Comparison of ENCODE assay signal across 13 cellular contexts in the genomic region with DNA sequence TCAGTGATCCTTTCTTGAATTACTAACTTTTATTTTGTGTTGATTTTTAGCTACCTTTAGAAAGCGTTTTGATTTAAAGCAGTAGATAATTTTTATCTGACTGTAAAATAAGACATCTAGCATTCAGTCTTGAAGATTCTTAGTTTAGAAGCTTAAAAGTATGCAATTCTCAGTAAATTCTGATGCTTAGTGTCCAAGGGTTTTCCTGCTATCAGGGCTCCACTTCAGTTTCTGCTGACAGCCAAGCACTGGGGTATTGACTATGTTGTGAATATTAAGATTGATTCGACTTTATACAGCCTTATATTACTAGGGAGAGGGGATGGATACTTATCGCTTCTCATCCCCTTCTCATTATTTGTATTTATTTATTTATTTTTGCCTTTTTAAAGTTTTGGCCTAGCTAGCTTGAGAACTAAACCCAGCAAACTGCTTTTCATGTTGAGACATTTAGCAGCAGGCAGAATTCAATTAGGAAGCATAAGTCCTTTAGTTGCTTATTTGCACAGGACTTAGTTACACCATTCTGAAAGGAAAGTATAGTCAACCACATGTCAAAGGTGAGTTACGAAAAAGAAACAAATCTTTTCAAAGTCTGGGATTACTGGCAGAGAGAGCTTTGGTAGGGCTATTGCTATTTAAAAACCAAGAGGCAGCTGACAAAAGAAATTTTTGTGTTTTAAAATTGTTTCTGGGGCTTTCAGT. TPM values are rescaled to one million over a fixed set of nuclear protein-coding genes. Genes with fewer than 3 reads are reported as not detected.
DNase-seq lines count a peak whose midpoint lies in the region; ATAC-seq, FAIRE-seq and TF ChIP-seq lines count a peak whose summit lies in the region.
"Had no signal": no experiment of that assay in that cellular context is flagged by ENCODE, and none has a peak within 500 bp of the region (broad histone marks: within the 10 kb centered on the region; RNA-seq: fewer than 3 reads in every experiment).

No MANE protein-coding gene starts in this region.

- H3K27ac ChIP-seq in ACC112 (ENCODE audit: low read depth, low read length) (peak overlapping the region; percentile 14; the same call in 1 of the 2 replicates), GM12878 (ENCODE audit: control insufficient read depth, insufficient read depth) (peak overlapping the region; percentile 89), lower lobe of right lung (peak overlapping the region; percentile 53)
- H3K27ac ChIP-seq: neutrophil had no signal

- TF ChIP-seq POLR2A in GM12878 (IDR thresholded peaks at IDR 0.05; ENCODE audit: low read depth, low read length): no peak

- SMC1A ChIA-PET in GM12878 (lab: Charles Lee; ENCODE audit: uncharacterized antibody, unreplicated experiment): interaction anchor here (0.8 to 4.0 kb wide), 24 partner anchors 9 to 198 kb away, joined by 3 to 34 read pairs (median 4); no protein-coding TSS in a partner anchor

- peaks cover 28% of the 10 kb centered on the region for H3K4me1 ChIP-seq in ACC112 (ENCODE audit: control insufficient read depth, insufficient read depth, low read length, unreplicated experiment)
- peaks cover 7% of the 10 kb centered on the region for H3K4me1 ChIP-seq in GM12878 (ENCODE audit: control insufficient read depth, insufficient read depth, low read length)
- H3K4me1 ChIP-seq in lower lobe of right lung: peaks cover 49% of the 10 kb centered on the region

- H3K36me3 ChIP-seq in ACC112 (ENCODE audit: insufficient read depth, low read length) (no peaks in the 10 kb centered on the region), GM12878 (ENCODE audit: control insufficient read depth in 2 of 2, insufficient read depth in 2 of 2, low read length in 1 of 2) (no peaks in the 10 kb centered on the region), lower lobe of right lung (no peaks in the 10 kb centered on the region)
- H3K36me3 ChIP-seq: neutrophil had no signal

- CTCF ChIA-PET in GM12878 (lab: Yijun Ruan, JAX): interaction anchor here (1.1 to 2.4 kb wide), 8 partner anchors 9 to 342 kb away, joined by 3 to 15 read pairs (median 6); no protein-coding TSS in a partner anchor

- intact Hi-C loops in GM12878 (cut with micrococcal nuclease; ENCODE audit: unreplicated experiment) (loop anchor here (5.0 kb wide), 2 partner anchors 98 to 193 kb away; no protein-coding TSS in a partner anchor), lower lobe of right lung (cut with DNase I) (no loop called here)

- H3K79me2 ChIP-seq in ACC112 (ENCODE audit: control insufficient read depth, insufficient read depth, low read length, unreplicated experiment) (peaks cover 50% of the 10 kb centered on the region), GM12878 (ENCODE audit: control insufficient read depth, insufficient read depth, low read length) (peaks cover 77% of the 10 kb centered on the region)

- TF ChIP-seq CTCF in HFF-Myc (IDR thresholded peaks at IDR 0.05; ENCODE audit: low read depth, low read length, missing control alignments) (no peak), GM12878 (IDR thresholded peaks at IDR 0.05 in 2 of 3, conservative IDR thresholded peaks at IDR 0.05 in 1 of 3; ENCODE audit: control insufficient read depth in 2 of 3, extremely low read depth in 1 of 3, insufficient read depth in 1 of 3, low read depth in 3 of 3, low read length in 3 of 3) (no peak), lower lobe of right lung (IDR thresholded peaks at IDR 0.05) (no peak)

- no peaks in the 10 kb centered on the region for H3K27me3 ChIP-seq in ACC112 (ENCODE audit: insufficient read depth, low read length)
- H3K27me3 ChIP-seq in GM12878 (replicated peaks in 1 of 2; ENCODE audit: control insufficient read depth in 2 of 2, insufficient read depth in 2 of 2, low read length in 1 of 2): no peaks in the 10 kb centered on the region
- no peaks in the 10 kb centered on the region for H3K27me3 ChIP-seq in lower lobe of right lung (ENCODE audit: low read depth)

- no peak for TF ChIP-seq RAD21 in GM12878 (IDR thresholded peaks at IDR 0.05; ENCODE audit: insufficient read depth, low read depth, low read length)

- FAIRE-seq in GM12878 (lab: Jason Lieb, UNC): no peak

- no peak overlapping the region for H2AFZ ChIP-seq in ACC112 (ENCODE audit: low read length, unreplicated experiment)
- H2AFZ ChIP-seq in GM12878 (ENCODE audit: control insufficient read depth, low read depth, low read length): no peak overlapping the region

- RAD21 ChIA-PET in GM12878 (lab: Charles Lee; ENCODE audit: unreplicated experiment): interaction anchor here (0.7 to 4.4 kb wide), 21 partner anchors 9 to 509 kb away, joined by 3 to 35 read pairs (median 4); partner anchors contain the start of genes HSPA5 and MAPKAP1

- H3K4me3 ChIP-seq in ACC112 (ENCODE audit: low read depth, low read length) (peak overlapping the region; percentile 90), HFF-Myc (replicated peaks; ENCODE audit: low read depth, low read length) (peak overlapping the region; percentile 81), GM12878 (peak overlapping the region; percentile 98), lower lobe of right lung (peak overlapping the region; percentile 90)

- no peaks in the 10 kb centered on the region for H4K20me1 ChIP-seq in GM12878 (ENCODE audit: control insufficient read depth, insufficient read depth)

- no peak for DNase-seq in HFF-Myc (ENCODE audit: extremely low read depth, low read depth)
- DNase-seq in GM12878 (ENCODE audit: low read depth, low spot score): no peak
- no peak for DNase-seq in lower lobe of right lung
- DNase-seq in kidney glomerular epithelial cell (lab: John Stamatoyannopoulos, UW): no peak
- DNase-seq in iPS-NIHi7 (ENCODE audit: extremely low spot score): no peak
- DNase-seq in NCI-H446 treated with DMSO at 0.1 percent for 48 hours (lab: John Stamatoyannopoulos, UW): no peak
- DNase-seq in SW480 (ENCODE audit: low spot score): no peak
- DNase-seq: activated CD4-positive, alpha-beta T cell treated with anti-CD3 and anti-CD28 coated beads for 1 hour; GDM1; NCI-H1436 treated with DMSO at 0.1 percent for 48 hours had no signal

- POLR2A ChIA-PET in GM12878 (lab: Charles Lee): interaction anchor here (0.7 to 2.4 kb wide), 9 partner anchors 9 to 162 kb away, joined by 3 to 21 read pairs (median 4); partner anchors contain the start of gene MAPKAP1

- ATAC-seq in GM12878: peak; percentile 1; the same call in 1 of the 3 replicates
- no peak for ATAC-seq in lower lobe of right lung
- ATAC-seq: HCT116 had no signal

- H3K9me3 ChIP-seq in GM12878 (replicated peaks; ENCODE audit: control insufficient read depth, insufficient read depth, low read length) (no peaks in the 10 kb centered on the region), lower lobe of right lung (no peaks in the 10 kb centered on the region)
- H3K9me3 ChIP-seq: neutrophil had no signal

- 87% methylated on average over 4 of the region's 4 CpGs for WGBS in GM12878 (ENCODE audit: insufficient coverage, insufficient replicate concordance, low lambda C conversion rate, missing lambda C conversion rate)

- H3K9ac ChIP-seq in GM12878 (ENCODE audit: control insufficient read depth, insufficient read depth, low read length): peak overlapping the region; percentile 90

- in situ Hi-C loops in GM12878 (cut with MboI): loop anchor here (5.0 kb wide), 1 partner anchor 98 kb away; no protein-coding TSS in a partner anchor

- TF ChIP-seq EP300 in GM12878 (IDR thresholded peaks at IDR 0.05; ENCODE audit: borderline replicate concordance in 1 of 2, control insufficient read depth in 1 of 2, low read depth in 2 of 2, low read length in 2 of 2): no peak

- TSS peak; percentile 81 for BruUV-seq in GM12878 (replicated peaks; lab: Mats Ljungman, UMichigan)

- peak overlapping the region; percentile 71 for H3K4me2 ChIP-seq in GM12878 (ENCODE audit: control insufficient read depth, insufficient read depth)

RNA-seq across cellular contexts. Expression of gene PBX3, which starts 2.9 kb away (rescaled TPM):
- 530 and 531 TPM in 2 replicates for total RNA-seq in GM12878 (2013; cell fraction: nucleolus; rRNA removed)
- total RNA-seq in GM12878 (2014; rRNA removed): 22.9 and 24.5 TPM in 2 replicates
- 21.3 and 23.3 TPM in 2 replicates for total RNA-seq in GM12878 (2014; rRNA removed; fragmentation: Illumina TruSeq; extraction: Trizol)
- total RNA-seq in GM12878 (2021): 33.4 and 34.6 TPM in 2 replicates
- 20.7 TPM for polyA plus RNA-seq in GM12878 (2011; ENCODE audit: low read depth)
- 146 and 184 TPM in 2 replicates for polyA plus RNA-seq in GM12878 (2011; rRNA removed)
- 71.8 and 77.9 TPM in 2 replicates for polyA plus RNA-seq in GM12878 (2011; cell fraction: cytosol; rRNA removed)
- 159 and 168 TPM in 2 replicates for polyA plus RNA-seq in GM12878 (2011; cell fraction: nucleus; rRNA removed)
- polyA plus RNA-seq in GM12878 (2012): 26.8 and 29.0 TPM in 2 replicates
- 21.5 and 26.9 TPM in 2 replicates for polyA plus RNA-seq in GM12878 (2014; fragmentation: Illumina TruSeq; extraction: Trizol)
- polyA plus RNA-seq in GM12878 (2014; fragmentation: Nextera tagmentation; extraction: Ambion mirVana): 1 to 10 TPM; 6.7 to 9.1 TPM
- 27.6 and 38.2 TPM in 2 replicates for polyA plus RNA-seq in GM12878 (2014; rRNA removed)
- 10 to 100 TPM in 1 of 2 experiments, 1 to 10 TPM in 1; 9.5 to 13.3 TPM for polyA plus RNA-seq in GM12878 (2016; fragmentation: Nextera tagmentation; extraction: Ambion mirVana)
- 168 and 196 TPM in 2 replicates for polyA minus RNA-seq in GM12878 (2011; rRNA and poly(A)+ RNA removed)
- 48.8 and 54.7 TPM in 2 replicates for polyA minus RNA-seq in GM12878 (2011; cell fraction: cytosol; rRNA and poly(A)+ RNA removed)
- 771 and 1,558 TPM in 2 replicates for polyA minus RNA-seq in GM12878 (2011; cell fraction: nucleus; rRNA and poly(A)+ RNA removed)
- 46.1 TPM for total RNA-seq in lower lobe of right lung

RNA-seq across cellular contexts. Expression of gene MAPKAP1, which starts 43.1 kb away (rescaled TPM):
- total RNA-seq in GM12878 (2013; cell fraction: nucleolus; rRNA removed): 256 and 276 TPM in 2 replicates
- total RNA-seq in GM12878 (2014; rRNA removed) (106 and 126 TPM in 2 replicates), GM12878 (2014; rRNA removed; fragmentation: Illumina TruSeq; extraction: Trizol) (78.0 and 83.0 TPM in 2 replicates), GM12878 (2021) (98.0 and 107 TPM in 2 replicates), lower lobe of right lung (71.5 TPM)
- polyA plus RNA-seq in GM12878 (2011; ENCODE audit: low read depth): 45.0 TPM
- polyA plus RNA-seq in GM12878 (2011; rRNA removed) (159 and 188 TPM in 2 replicates), GM12878 (2014; fragmentation: Illumina TruSeq; extraction: Trizol) (111 and 113 TPM in 2 replicates), GM12878 (2014; fragmentation: Nextera tagmentation; extraction: Ambion mirVana) (10 to 100 TPM in 1 of 2 experiments, 1 to 10 TPM in 1; 5.1 to 11.7 TPM), GM12878 (2014; rRNA removed) (94.5 and 109 TPM in 2 replicates), GM12878 (2016; fragmentation: Nextera tagmentation; extraction: Ambion mirVana) (100 to 1,000 TPM; 102 to 111 TPM)
- 130 and 173 TPM in 2 replicates for polyA plus RNA-seq in GM12878 (2011; cell fraction: cytosol; rRNA removed)
- polyA plus RNA-seq in GM12878 (2011; cell fraction: nucleus; rRNA removed): 145 and 148 TPM in 2 replicates
- 56.7 and 64.6 TPM in 2 replicates for polyA plus RNA-seq in GM12878 (2012)
- 175 and 230 TPM in 2 replicates for polyA minus RNA-seq in GM12878 (2011; rRNA and poly(A)+ RNA removed)
- 27.7 and 30.5 TPM in 2 replicates for polyA minus RNA-seq in GM12878 (2011; cell fraction: cytosol; rRNA and poly(A)+ RNA removed)
- 143 and 252 TPM in 2 replicates for polyA minus RNA-seq in GM12878 (2011; cell fraction: nucleus; rRNA and poly(A)+ RNA removed)

Comparison
In these comparisons a context has a peak if more than half of its experiments do, and no peak if none do; other contexts are left out.
1. H3K27ac ChIP-seq: peak in every context shown above with its lines; median percentile 89 in GM12878; 53 in lower lobe of right lung; 14 in ACC112.